ENCODE assay signal across 1 cellular context in genomic region chr2:188327518-188328205, GRCh38.
TF ChIP-seq lines count a peak whose summit lies in the region.

No MANE protein-coding gene starts in this region.

TF ChIP-seq in GM23338, 12 proteins besides CTCF, POLR2A, EP300 and RAD21 (continued from another document):
- no peak for TF ChIP-seq REST (IDR thresholded peaks at IDR 0.05; ENCODE audit: unreplicated experiment)
- TF ChIP-seq POLR2AphosphoS5 (IDR thresholded peaks at IDR 0.05; ENCODE audit: low read depth): no peak
- no peak for TF ChIP-seq JUNB (IDR thresholded peaks at IDR 0.05; ENCODE audit: unreplicated experiment)
- no peak for TF ChIP-seq STAT1 (IDR thresholded peaks at IDR 0.05; ENCODE audit: unreplicated experiment)
- TF ChIP-seq ZNF331 (CRISPR knock-in tag; IDR thresholded peaks at IDR 0.05; ENCODE audit: low read depth): no peak
- TF ChIP-seq ZNF114 (CRISPR knock-in tag; IDR thresholded peaks at IDR 0.05): no peak
- no peak for TF ChIP-seq ETS1 (IDR thresholded peaks at IDR 0.05)
- no peak for TF ChIP-seq EZH2 (IDR thresholded peaks at IDR 0.05; ENCODE audit: low read depth, unreplicated experiment)
- no peak for TF ChIP-seq NANOG (IDR thresholded peaks at IDR 0.05; ENCODE audit: borderline replicate concordance)
